ENCODE assay signal across 3 cellular contexts in the genomic region with DNA sequence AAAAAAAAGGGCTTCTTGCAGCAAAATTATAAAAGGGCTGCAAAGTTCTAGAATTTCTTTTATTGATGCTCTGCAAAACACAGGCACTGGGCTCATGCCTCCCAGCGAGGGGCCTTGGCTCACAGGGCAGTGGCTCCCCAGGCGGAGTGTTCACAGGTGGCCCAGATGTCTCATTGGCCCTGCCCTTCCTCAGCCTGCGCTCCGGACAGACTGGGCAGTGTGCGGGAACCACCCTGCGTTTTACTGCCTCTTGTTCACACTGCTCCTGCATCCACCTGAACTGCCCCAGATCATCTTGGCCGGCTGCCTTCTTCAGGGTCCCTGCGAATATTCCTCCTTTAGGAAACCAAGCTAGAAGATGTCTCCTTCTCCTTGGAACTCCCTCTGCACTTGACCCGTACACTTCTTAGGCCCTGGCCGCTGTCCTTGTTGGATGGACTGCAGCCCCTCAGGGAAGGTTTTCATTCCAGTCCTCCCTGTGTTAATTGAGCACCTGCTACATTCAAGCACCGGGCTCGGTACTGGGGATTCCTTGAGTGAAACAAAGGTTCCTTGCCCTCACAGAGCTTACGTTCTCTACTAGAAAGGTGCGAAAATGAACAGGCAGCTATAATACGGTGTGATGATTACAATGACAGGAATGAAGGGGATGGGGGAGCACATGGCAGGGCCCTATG.
TF ChIP-seq lines count a peak whose summit lies in the region.

No MANE protein-coding gene starts in this region.

TF ChIP-seq in HepG2, 621 proteins besides CTCF, POLR2A, EP300 and RAD21:
- TF ChIP-seq ZMYM3 (CRISPR knock-in tag; IDR thresholded peaks at IDR 0.05) (0 out of 2 replicates have a peak, but pooled peaks have one; percentile 16), HDAC1 (CRISPR knock-in tag; IDR thresholded peaks at IDR 0.05) (no peak), ZNF572 (CRISPR knock-in tag; IDR thresholded peaks at IDR 0.05) (no peak)

TF ChIP-seq in HEK293, 187 proteins besides CTCF, POLR2A, EP300 and RAD21:
- TF ChIP-seq ZNF121 (tag by site-specific recombination; IDR thresholded peaks at IDR 0.05) (no peak), ZNF302 (tag by site-specific recombination; IDR thresholded peaks at IDR 0.05; ENCODE audit: low read depth) (no peak), ZNF629 (tag by site-specific recombination; IDR thresholded peaks at IDR 0.05) (no peak), ZNF664 (tag by site-specific recombination; IDR thresholded peaks at IDR 0.05) (peak; percentile 80; the same call in 1 of the 2 replicates), ZNF211 (tag by site-specific recombination; IDR thresholded peaks at IDR 0.05; ENCODE audit: low read depth) (no peak), ZNF501 (tag by site-specific recombination; IDR thresholded peaks at IDR 0.05) (no peak)
- TF ChIP-seq, protein P1, sequence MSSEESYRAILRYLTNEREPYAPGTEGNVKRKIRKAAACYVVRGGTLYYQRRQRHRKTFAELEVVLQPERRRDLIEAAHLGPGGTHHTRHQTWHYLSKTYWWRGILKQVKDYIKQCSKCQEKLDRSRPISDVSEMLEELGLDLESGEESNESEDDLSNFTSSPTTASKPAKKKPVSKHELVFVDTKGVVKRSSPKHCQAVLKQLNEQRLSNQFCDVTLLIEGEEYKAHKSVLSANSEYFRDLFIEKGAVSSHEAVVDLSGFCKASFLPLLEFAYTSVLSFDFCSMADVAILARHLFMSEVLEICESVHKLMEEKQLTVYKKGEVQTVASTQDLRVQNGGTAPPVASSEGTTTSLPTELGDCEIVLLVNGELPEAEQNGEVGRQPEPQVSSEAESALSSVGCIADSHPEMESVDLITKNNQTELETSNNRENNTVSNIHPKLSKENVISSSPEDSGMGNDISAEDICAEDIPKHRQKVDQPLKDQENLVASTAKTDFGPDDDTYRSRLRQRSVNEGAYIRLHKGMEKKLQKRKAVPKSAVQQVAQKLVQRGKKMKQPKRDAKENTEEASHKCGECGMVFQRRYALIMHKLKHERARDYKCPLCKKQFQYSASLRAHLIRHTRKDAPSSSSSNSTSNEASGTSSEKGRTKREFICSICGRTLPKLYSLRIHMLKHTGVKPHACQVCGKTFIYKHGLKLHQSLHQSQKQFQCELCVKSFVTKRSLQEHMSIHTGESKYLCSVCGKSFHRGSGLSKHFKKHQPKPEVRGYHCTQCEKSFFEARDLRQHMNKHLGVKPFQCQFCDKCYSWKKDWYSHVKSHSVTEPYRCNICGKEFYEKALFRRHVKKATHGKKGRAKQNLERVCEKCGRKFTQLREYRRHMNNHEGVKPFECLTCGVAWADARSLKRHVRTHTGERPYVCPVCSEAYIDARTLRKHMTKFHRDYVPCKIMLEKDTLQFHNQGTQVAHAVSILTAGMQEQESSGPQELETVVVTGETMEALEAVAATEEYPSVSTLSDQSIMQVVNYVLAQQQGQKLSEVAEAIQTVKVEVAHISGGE (tag by site-specific recombination; conservative IDR thresholded peaks at IDR 0.05; ENCODE audit: low read depth), result no peak

TF ChIP-seq in HEK293T, 16 proteins besides CTCF, POLR2A, EP300 and RAD21:
- no peak for TF ChIP-seq ELF4 (IDR thresholded peaks at IDR 0.05)
- TF ChIP-seq FOXK2 (IDR thresholded peaks at IDR 0.05), result no peak
- TF ChIP-seq ARNT (IDR thresholded peaks at IDR 0.05), result no peak
- TF ChIP-seq, protein P2, sequence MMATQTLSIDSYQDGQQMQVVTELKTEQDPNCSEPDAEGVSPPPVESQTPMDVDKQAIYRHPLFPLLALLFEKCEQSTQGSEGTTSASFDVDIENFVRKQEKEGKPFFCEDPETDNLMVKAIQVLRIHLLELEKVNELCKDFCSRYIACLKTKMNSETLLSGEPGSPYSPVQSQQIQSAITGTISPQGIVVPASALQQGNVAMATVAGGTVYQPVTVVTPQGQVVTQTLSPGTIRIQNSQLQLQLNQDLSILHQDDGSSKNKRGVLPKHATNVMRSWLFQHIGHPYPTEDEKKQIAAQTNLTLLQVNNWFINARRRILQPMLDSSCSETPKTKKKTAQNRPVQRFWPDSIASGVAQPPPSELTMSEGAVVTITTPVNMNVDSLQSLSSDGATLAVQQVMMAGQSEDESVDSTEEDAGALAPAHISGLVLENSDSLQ (IDR thresholded peaks at IDR 0.05), result no peak
- no peak for TF ChIP-seq TARDBP (IDR thresholded peaks at IDR 0.05)
- TF ChIP-seq LEF1 (IDR thresholded peaks at IDR 0.05; ENCODE audit: borderline replicate concordance), result no peak
- no peak for TF ChIP-seq NFRKB (IDR thresholded peaks at IDR 0.05)
- TF ChIP-seq ZNF384 (IDR thresholded peaks at IDR 0.05), result no peak
- no peak for TF ChIP-seq BHLHE40 (IDR thresholded peaks at IDR 0.05; ENCODE audit: borderline replicate concordance)
- TF ChIP-seq SUZ12 (IDR thresholded peaks at IDR 0.05), result no peak
- no peak for TF ChIP-seq HDGF (IDR thresholded peaks at IDR 0.05; ENCODE audit: borderline replicate concordance)
TF ChIP-seq in HEK293T: peak in this region for 0.
